ENCODE assay signal across 9 cellular contexts in genomic region chr14:37903561-37904191, GRCh38.
DNase-seq lines count a peak whose midpoint lies in the region; ATAC-seq and TF ChIP-seq lines count a peak whose summit lies in the region.
"Had no signal": no experiment of that assay in that cellular context is flagged by ENCODE, and none has a peak within 500 bp of the region (broad histone marks: within the 10 kb centered on the region; RNA-seq: fewer than 3 reads in every experiment).

No MANE protein-coding gene starts in this region.

- TF ChIP-seq POLR2A in esophagus muscularis mucosa (IDR thresholded peaks at IDR 0.05; ENCODE audit: low read depth): no peak

- H3K27ac Mint-ChIP-seq in activated CD4-positive, alpha-beta T cell treated with anti-CD3 and anti-CD28 coated beads for 36 hours: no peak overlapping the region
- no peak overlapping the region for H3K27ac Mint-ChIP-seq in neural crest cell (ENCODE audit: unreplicated experiment)
- H3K27ac Mint-ChIP-seq: activated naive CD4-positive, alpha-beta T cell treated with anti-CD3 and anti-CD28 coated beads, Interleukin-2, amount 50 U/mL, for 24 hours had no signal

- TF ChIP-seq CTCF in RWPE1 (conservative IDR thresholded peaks at IDR 0.05; ENCODE audit: low read depth) (peak; percentile 62), esophagus muscularis mucosa (IDR thresholded peaks at IDR 0.05) (peak; percentile 46 to 63 (median 51)), neural crest cell (conservative IDR thresholded peaks at IDR 0.05) (peak; percentile 89)

- no peaks in the 10 kb centered on the region for H3K36me3 ChIP-seq in esophagus muscularis mucosa

- no peaks in the 10 kb centered on the region for H3K36me3 Mint-ChIP-seq in activated CD4-positive, alpha-beta T cell treated with anti-CD3 and anti-CD28 coated beads for 36 hours (ENCODE audit: low read depth)
- no peaks in the 10 kb centered on the region for H3K36me3 Mint-ChIP-seq in neural crest cell (ENCODE audit: low read depth)
- H3K36me3 Mint-ChIP-seq: activated naive CD4-positive, alpha-beta T cell treated with anti-CD3 and anti-CD28 coated beads, Interleukin-2, amount 50 U/mL, for 24 hours had no signal

- H3K4me3 ChIP-seq in esophagus muscularis mucosa: no peak overlapping the region

- TF ChIP-seq EP300 in esophagus muscularis mucosa (IDR thresholded peaks at IDR 0.05): no peak

- peak; percentile 25 for DNase-seq in activated CD4-positive, alpha-beta T cell treated with anti-CD3 and anti-CD28 coated beads for 36 hours
- DNase-seq in activated CD4-positive, alpha-beta T cell treated with anti-CD3 and anti-CD28 coated beads for 1 hour: no peak
- DNase-seq in KG1 (lab: John Stamatoyannopoulos, UW) (peak; percentile 2), RWPE1 (ENCODE audit: low spot score) (peak; percentile 33), esophagus muscularis mucosa (ENCODE audit: extremely low spot score) (no peak), neural crest cell (ENCODE audit: low read depth, low spot score) (peak; percentile 8), activated gamma-delta T cell treated with Interleukin-2 at 50 U/mL for 16 hours (no peak)

- no peaks in the 10 kb centered on the region for H3K9me3 ChIP-seq in esophagus muscularis mucosa

- H3K4me3 Mint-ChIP-seq in activated CD4-positive, alpha-beta T cell treated with anti-CD3 and anti-CD28 coated beads for 36 hours: no peak overlapping the region
- H3K4me3 Mint-ChIP-seq in neural crest cell: no peak overlapping the region
- H3K4me3 Mint-ChIP-seq: activated naive CD4-positive, alpha-beta T cell treated with anti-CD3 and anti-CD28 coated beads, Interleukin-2, amount 50 U/mL, for 24 hours had no signal

- peak; percentile 42 for ATAC-seq in activated CD4-positive, alpha-beta T cell treated with anti-CD3 and anti-CD28 coated beads for 36 hours
- ATAC-seq in GM19035 (IDR thresholded peaks at IDR 0.05; ENCODE audit: unreplicated experiment): no peak

- intact Hi-C loops in activated CD4-positive, alpha-beta T cell treated with anti-CD3 and anti-CD28 coated beads for 36 hours (cut with DNase I, micrococcal nuclease): loop anchor here (1.0 to 10.0 kb wide), 7 partner anchors 204 to 1114 kb away; no protein-coding TSS in a partner anchor
- intact Hi-C loops in esophagus muscularis mucosa (cut with DNase I): no loop called here

- H3K9me3 Mint-ChIP-seq in activated CD4-positive, alpha-beta T cell treated with anti-CD3 and anti-CD28 coated beads for 36 hours (ENCODE audit: low read depth): no peaks in the 10 kb centered on the region
- no peaks in the 10 kb centered on the region for H3K9me3 Mint-ChIP-seq in neural crest cell
- H3K9me3 Mint-ChIP-seq: activated naive CD4-positive, alpha-beta T cell treated with anti-CD3 and anti-CD28 coated beads, Interleukin-2, amount 50 U/mL, for 24 hours had no signal

- peaks cover 11% of the 10 kb centered on the region for H3K27me3 Mint-ChIP-seq in activated CD4-positive, alpha-beta T cell treated with anti-CD3 and anti-CD28 coated beads for 36 hours
- peaks cover 32% of the 10 kb centered on the region for H3K27me3 Mint-ChIP-seq in neural crest cell (ENCODE audit: low read depth)

- H3K27ac ChIP-seq in RWPE1: no peak overlapping the region
- H3K27ac ChIP-seq in esophagus muscularis mucosa (replicated peaks in 1 of 4): no peak overlapping the region

- POLR2A ChIA-PET in activated CD4-positive, alpha-beta T cell treated with anti-CD3 and anti-CD28 coated beads for 36 hours (lab: Charles Lee): no interaction called here
- POLR2A ChIA-PET in RWPE1 (lab: Yijun Ruan, JAX; ENCODE audit: low non-redundant PET): no interaction called here

- 12% methylated on average over 8 of the region's 8 CpGs for WGBS in esophagus muscularis mucosa

- no peaks in the 10 kb centered on the region for H3K27me3 ChIP-seq in esophagus muscularis mucosa

- peaks cover 0 to 5% (median 0%) of the 10 kb centered on the region in 4 donors for H3K4me1 ChIP-seq in esophagus muscularis mucosa

- CTCF ChIA-PET in activated CD4-positive, alpha-beta T cell treated with anti-CD3 and anti-CD28 coated beads for 36 hours (lab: Charles Lee): interaction anchor here (0.6 to 1.5 kb wide), 5 partner anchors 614 to 1111 kb away, joined by 3 to 5 read pairs (median 4); no protein-coding TSS in a partner anchor
- CTCF ChIA-PET in RWPE1 (lab: Yijun Ruan, JAX): interaction anchor here (0.7 kb wide), 4 partner anchors 30 to 1112 kb away, joined by 3 to 5 read pairs (median 3); no protein-coding TSS in a partner anchor

- H3K4me1 Mint-ChIP-seq in activated CD4-positive, alpha-beta T cell treated with anti-CD3 and anti-CD28 coated beads for 36 hours: no peaks in the 10 kb centered on the region
- H3K4me1 Mint-ChIP-seq in neural crest cell: no peaks in the 10 kb centered on the region

Comparison
In these comparisons a context has a peak if more than half of its experiments do, and no peak if none do; other contexts are left out.
1. DNase-seq: peak in activated CD4-positive, alpha-beta T cell treated with anti-CD3 and anti-CD28 coated beads for 36 hours (single experiment), KG1 (single experiment), RWPE1 (single experiment) and neural crest cell (single experiment); none in activated CD4-positive, alpha-beta T cell treated with anti-CD3 and anti-CD28 coated beads for 1 hour (single experiment), esophagus muscularis mucosa (single experiment) and activated gamma-delta T cell treated with Interleukin-2 at 50 U/mL for 16 hours (single experiment).
2. Peak in every context shown above with its lines, with median percentiles within 50 percentile points of each other: CTCF ChIP-seq.